Comparison of ENCODE assay signal across 32 cellular contexts in genomic region chr12:100403446-100403845, GRCh38. TPM values are rescaled to one million over a fixed set of nuclear protein-coding genes. Genes with fewer than 3 reads are reported as not detected.
DNase-seq lines count a peak whose midpoint lies in the region; ATAC-seq, FAIRE-seq and TF ChIP-seq lines count a peak whose summit lies in the region.
"Had no signal": no experiment of that assay in that cellular context is flagged by ENCODE, and none has a peak within 500 bp of the region (broad histone marks: within the 10 kb centered on the region; RNA-seq: fewer than 3 reads in every experiment).

No MANE protein-coding gene starts in this region.

- no peak for FAIRE-seq in A549 (lab: Jason Lieb, UNC)
- FAIRE-seq: GM19239, HTR-8/SVneo, TTC549 had no signal

- H3K9me3 ChIP-seq in A549 (no peaks in the 10 kb centered on the region), mammary epithelial cell (replicated peaks; ENCODE audit: insufficient read depth, low read length) (no peaks in the 10 kb centered on the region), hepatocyte (ENCODE audit: low read depth) (no peaks in the 10 kb centered on the region), thyroid gland (no peaks in the 10 kb centered on the region), ovary (no peaks in the 10 kb centered on the region)

- no peak overlapping the region for H3K9ac ChIP-seq in mammary epithelial cell (ENCODE audit: insufficient read depth, low read length)
- H3K9ac ChIP-seq: KMS-11 had no signal

- in situ Hi-C loops in mammary epithelial cell (cut with MboI; ENCODE audit: low sequenced_read_pairs in 2 of 2): no loop called here

- TF ChIP-seq POLR2A in A549 (IDR thresholded peaks at IDR 0.05; ENCODE audit: low read length): no peak
- TF ChIP-seq POLR2A in thyroid gland (IDR thresholded peaks at IDR 0.05): no peak
- TF ChIP-seq POLR2A in ovary (IDR thresholded peaks at IDR 0.05): no peak

- no peaks in the 10 kb centered on the region for H3K9me2 ChIP-seq in hepatocyte (replicated peaks; ENCODE audit: insufficient read depth)

- H3K27me3 ChIP-seq in mammary epithelial cell (ENCODE audit: insufficient read depth, low read length) (no peaks in the 10 kb centered on the region), hepatocyte (no peaks in the 10 kb centered on the region), thyroid gland (no peaks in the 10 kb centered on the region), ovary (no peaks in the 10 kb centered on the region)
- H3K27me3 ChIP-seq: cardiac muscle cell had no signal

- dilution Hi-C loops in mammary epithelial cell (cut with HindIII; ENCODE audit: low sequenced_read_pairs): no loop called here

- peaks cover 23% of the 10 kb centered on the region for H3K4me1 ChIP-seq in A549
- H3K4me1 ChIP-seq in mammary epithelial cell (ENCODE audit: insufficient read depth, low read length): no peaks in the 10 kb centered on the region
- H3K4me1 ChIP-seq in hepatocyte (ENCODE audit: insufficient read depth): no peaks in the 10 kb centered on the region
- no peaks in the 10 kb centered on the region for H3K4me1 ChIP-seq in thyroid gland
- H3K4me1 ChIP-seq in ovary (ENCODE audit: insufficient read depth): no peaks in the 10 kb centered on the region

- intact Hi-C loops in mammary epithelial cell (cut with micrococcal nuclease) (loop anchor here (10.0 kb wide), 1 partner anchor 49 kb away; the partner anchor contains the start of gene SLC17A8), thyroid gland (cut with DNase I) (no loop called here), ovary (cut with DNase I) (no loop called here)

- no peak for TF ChIP-seq EP300 in A549 (IDR thresholded peaks at IDR 0.05)
- no peak for TF ChIP-seq EP300 in ovary (IDR thresholded peaks at IDR 0.05)

- BruUV-seq in mammary epithelial cell (replicated peaks; lab: Mats Ljungman, UMichigan): no TSS peak

- H3K79me2 ChIP-seq in mammary epithelial cell (ENCODE audit: insufficient read depth, low read length) (no peaks in the 10 kb centered on the region), hepatocyte (no peaks in the 10 kb centered on the region)

- H3K4me3 ChIP-seq in A549 (no peak overlapping the region), mammary epithelial cell (replicated peaks in 1 of 3; ENCODE audit: insufficient read depth in 1 of 3, low read depth in 2 of 3, low read length in 3 of 3) (no peak overlapping the region), hepatocyte (no peak overlapping the region), thyroid gland (replicated peaks in 1 of 3) (no peak overlapping the region), ovary (no peak overlapping the region)
- H3K4me3 ChIP-seq: cardiac muscle cell had no signal

- H3K36me3 ChIP-seq in mammary epithelial cell (ENCODE audit: insufficient read depth, low read length): no peaks in the 10 kb centered on the region
- no peaks in the 10 kb centered on the region for H3K36me3 ChIP-seq in hepatocyte (replicated peaks; ENCODE audit: insufficient read depth, low read depth)
- no peaks in the 10 kb centered on the region for H3K36me3 ChIP-seq in thyroid gland
- no peaks in the 10 kb centered on the region for H3K36me3 ChIP-seq in ovary
- H3K36me3 ChIP-seq: cardiac muscle cell had no signal

- no peaks in the 10 kb centered on the region for H4K20me1 ChIP-seq in mammary epithelial cell (ENCODE audit: insufficient read depth, low read length)
- no peaks in the 10 kb centered on the region for H4K20me1 ChIP-seq in hepatocyte (ENCODE audit: insufficient read depth, poor library complexity, severe bottlenecking)

- H3K4me2 ChIP-seq in A549: no peak overlapping the region
- H3K4me2 ChIP-seq in mammary epithelial cell (ENCODE audit: insufficient read depth, low read depth, low read length): no peak overlapping the region
- H3K4me2 ChIP-seq in hepatocyte: no peak overlapping the region
- H3K4me2 ChIP-seq: KMS-11 had no signal

- H2AFZ ChIP-seq in mammary epithelial cell (ENCODE audit: low read depth, low read length): no peak overlapping the region
- no peak overlapping the region for H2AFZ ChIP-seq in hepatocyte

- DNase-seq in A549 (ENCODE audit: low read depth in 1 of 2, low spot score in 1 of 2) (peak in 1 of 2 experiments; percentile 54), NCI-H226 (peak; percentile 60), mammary epithelial cell (peak; percentile 70), hepatocyte (ENCODE audit: low spot score) (peak; percentile 34), thyroid gland (no peak), NCI-H1694 treated with DMSO at 0.1 percent for 48 hours (lab: John Stamatoyannopoulos, UW) (no peak), ovary (no peak)
- DNase-seq in stimulated activated CD4-positive, alpha-beta T cell treated with anti-CD3 and anti-CD28 coated beads, Interleukin-4, amount 100 ng/mL, for 1 hour: no peak
- DNase-seq: activated CD4-positive, alpha-beta T cell treated with anti-CD3 and anti-CD28 coated beads, Interleukin-2, amount 10 ng/mL, durations not matched to agents 24 days and 14 days; activated CD8-positive, alpha-beta memory T cell treated with anti-CD3 and anti-CD28 coated beads, Interleukin-2, amount 50 U/mL, for 48 hours; activated naive CD8-positive, alpha-beta T cell treated with anti-CD3 and anti-CD28 coated beads, Interleukin-2, amount 10 ng/mL, durations not matched to agents 7 days and 5 days; COR-L47; DND-41; left cardiac atrium; mesenchymal stem cell; NCI-H187; NCI-H748 treated with DMSO at 0.1 percent for 48 hours; right cardiac atrium; SHP77; stimulated activated CD4-positive, alpha-beta T cell treated with anti-CD3 and anti-CD28 coated beads, Interleukin-15, amount 100 ng/mL, for 24 hours; stimulated activated CD8-positive, alpha-beta memory T cell treated with anti-CD3 and anti-CD28 coated beads, Interleukin-4, amount 100 ng/mL, for 48 hours; T-cell had no signal

- peak; percentile 59 to 73; a peak in 5 of 6 replicates for ATAC-seq in A549
- ATAC-seq: left cardiac atrium, T-cell had no signal

- no peak for TF ChIP-seq RAD21 in A549 (conservative IDR thresholded peaks at IDR 0.05 in 1 of 2, IDR thresholded peaks at IDR 0.05 in 1 of 2)

- TF ChIP-seq CTCF in A549 (IDR thresholded peaks at IDR 0.05): no peak
- no peak for TF ChIP-seq CTCF in mammary epithelial cell (conservative IDR thresholded peaks at IDR 0.05 in 1 of 2, IDR thresholded peaks at IDR 0.05 in 1 of 2; ENCODE audit: extremely low read depth in 1 of 2, insufficient read depth in 1 of 2, low read depth in 1 of 2, low read length in 2 of 2)
- TF ChIP-seq CTCF in hepatocyte (IDR thresholded peaks at IDR 0.05; ENCODE audit: poor library complexity): no peak
- no peak for TF ChIP-seq CTCF in thyroid gland (IDR thresholded peaks at IDR 0.05)
- TF ChIP-seq CTCF in ovary (IDR thresholded peaks at IDR 0.05): no peak

- H3K27ac ChIP-seq in A549 (0 out of 6 replicates have a peak overlapping the region, but pooled peaks of 1 of the 2 experiments have one; percentile 31), mammary epithelial cell (ENCODE audit: insufficient read depth, low read depth, low read length) (no peak overlapping the region), hepatocyte (peak overlapping the region; percentile 38), thyroid gland (no peak overlapping the region), ovary (no peak overlapping the region)
- H3K27ac ChIP-seq: cardiac muscle cell, KMS-11 had no signal

- POLR2A ChIA-PET in A549 (lab: Yijun Ruan, JAX): no interaction called here

- 56% methylated on average over 2 of the region's 2 CpGs for WGBS in A549 (ENCODE audit: missing lambda C conversion rate)
- 67% methylated on average over 2 of the region's 2 CpGs for WGBS in mammary epithelial cell (ENCODE audit: low coverage, missing lambda C conversion rate)
- 77% methylated on average over 2 of the region's 2 CpGs for WGBS in hepatocyte (ENCODE audit: low lambda C conversion rate, missing lambda C conversion rate)
- WGBS in thyroid gland, 2 donors: 93 to 94% methylated on average over 2 of the region's 2 CpGs
- WGBS in ovary, 3 donors: 77 to 90% (median 80%) methylated on average over 2 of the region's 2 CpGs

- CTCF ChIA-PET in A549 (lab: Yijun Ruan, JAX) (interaction anchor here (1.2 to 1.7 kb wide), 2 partner anchors 11 to 19 kb away, joined by 4 read pairs; no protein-coding TSS in a partner anchor), mammary epithelial cell (lab: Charles Lee; ENCODE audit: low non-redundant PET) (no interaction called here)

TF ChIP-seq in A549, 52 proteins besides CTCF, POLR2A, EP300 and RAD21:
- TF ChIP-seq RFX5 (IDR thresholded peaks at IDR 0.05) (peak; percentile 87), FOSL2 (IDR thresholded peaks at IDR 0.05) (no peak), FOSL2 (CRISPR knock-in tag; IDR thresholded peaks at IDR 0.05) (no peak)

RNA-seq across cellular contexts. Expression of gene SLC17A8, which starts 46.6 kb away (rescaled TPM):
- polyA plus RNA-seq in A549 (2011; rRNA removed) (0.04 and 0.05 TPM in 2 replicates), A549 (2017; fragmentation: RNase III; extraction: RNeasy Plus Mini Kit Qiagen cat#74134 plus additional on column Dnase treatment) (0.03 TPM in 2 of 3 replicates, not detected in the other), mammary epithelial cell (not detected), hepatocyte (not detected in 2 replicates), ovary (under 1 TPM in 1 of 2 donors, not detected in 1; 0.11 TPM)
- not detected in 2 replicates for polyA plus RNA-seq in A549 (2012; cell fraction: cytosol; rRNA removed)
- not detected in 2 replicates for polyA plus RNA-seq in A549 (2012; cell fraction: nucleus; rRNA removed)
- 0.58 TPM in 1 of 2 replicates, not detected in the other for polyA minus RNA-seq in A549 (2011; rRNA and poly(A)+ RNA removed)
- total RNA-seq in mammary epithelial cell (not detected), hepatocyte (0.10 and 0.40 TPM in 2 replicates), thyroid gland (not detected), ovary (under 1 TPM in 4 of 7 donors, not detected in 3; 0.08 to 0.45 (median 0.29) TPM)
- polyA minus RNA-seq in mammary epithelial cell: not detected
- total RNA-seq: A673; activated CD4-positive, alpha-beta T cell treated with anti-CD3 and anti-CD28 coated beads, Interleukin-2, amount 10 ng/mL, durations not matched to agents 24 days and 14 days; activated naive CD8-positive, alpha-beta T cell treated with anti-CD3 and anti-CD28 coated beads, Interleukin-2, amount 10 ng/mL, durations not matched to agents 7 days and 5 days; activated T-helper 2 cell treated with anti-CD3 and anti-CD28 coated beads, Interferon-gamma antibody, Interleukin-2, Interleukin-4, amounts not matched to agents 10 μg/mL and 5 μg/mL and 100 μg/mL, durations not matched to agents 14 hours and 24 hours and 36 hours; cardiac muscle cell; epithelial cell of proximal tubule; left cardiac atrium; osteoblast; T-cell had no signal
- polyA plus RNA-seq: BJ, cardiac muscle cell had no signal

Comparison
In these comparisons a context has a peak if more than half of its experiments do, and no peak if none do; other contexts are left out.
1. DNase-seq: peak in NCI-H226 (single experiment), mammary epithelial cell (single experiment) and hepatocyte (single experiment); none in thyroid gland (0 of 2), NCI-H1694 treated with DMSO at 0.1 percent for 48 hours (single experiment), stimulated activated CD4-positive, alpha-beta T cell treated with anti-CD3 and anti-CD28 coated beads, Interleukin-4, amount 100 ng/mL, for 1 hour (single experiment) and ovary (0 of 5).